Comparison of ENCODE assay signal across 25 cellular contexts in genomic region chr1:30028283-30028682, GRCh38.
DNase-seq lines count a peak whose midpoint lies in the region; ATAC-seq, FAIRE-seq and TF ChIP-seq lines count a peak whose summit lies in the region.
"Had no signal": no experiment of that assay in that cellular context is flagged by ENCODE, and none has a peak within 500 bp of the region (broad histone marks: within the 10 kb centered on the region; RNA-seq: fewer than 3 reads in every experiment).

No MANE protein-coding gene starts in this region.

- peaks cover 12% of the 10 kb centered on the region for H3K27me3 Mint-ChIP-seq in activated CD4-positive, alpha-beta memory T cell treated with anti-CD3 and anti-CD28 coated beads, Interleukin-2, amount 10 ng/mL, durations not matched to agents 7 days and 5 days
- peaks cover 25% of the 10 kb centered on the region for H3K27me3 Mint-ChIP-seq in activated CD4-positive, alpha-beta memory T cell treated with anti-CD3 and anti-CD28 coated beads for 36 hours
- H3K27me3 Mint-ChIP-seq in stimulated activated naive CD8-positive, alpha-beta T cell treated with anti-CD3 and anti-CD28 coated beads, Interleukin-15, amount 100 ng/mL, for 72 hours = peaks cover 35% of the 10 kb centered on the region

- peak; percentile 50 for FAIRE-seq in bronchial epithelial cell (lab: Jason Lieb, UNC)
- FAIRE-seq: A204.1, D721Med, GM12878, GM19239 had no signal

- no peaks in the 10 kb centered on the region for H3K9me3 ChIP-seq in transverse colon
- H3K9me3 ChIP-seq: BE2C had no signal

- H3K36me3 ChIP-seq in bronchial epithelial cell (ENCODE audit: control insufficient read depth, insufficient read depth, low read length) (no peaks in the 10 kb centered on the region), transverse colon (no peaks in the 10 kb centered on the region)
- H3K36me3 ChIP-seq: BE2C; BLaER1 treated with 17β-estradiol and CSF1 and Interleukin-3, amounts not matched to agents 10 nM and 100 nM had no signal

- no peak for TF ChIP-seq POLR2A in transverse colon (IDR thresholded peaks at IDR 0.05)

- H3K27me3 ChIP-seq in bronchial epithelial cell (ENCODE audit: control insufficient read depth, insufficient read depth, low read length) (no peaks in the 10 kb centered on the region), transverse colon (no peaks in the 10 kb centered on the region)
- H3K27me3 ChIP-seq: BE2C; BLaER1 treated with 17β-estradiol and CSF1 and Interleukin-3, amounts not matched to agents 10 nM and 100 nM had no signal

- TF ChIP-seq EP300 in transverse colon (IDR thresholded peaks at IDR 0.05; ENCODE audit: low read depth) = no peak

- TF ChIP-seq CTCF in bronchial epithelial cell (IDR thresholded peaks at IDR 0.05; ENCODE audit: insufficient read depth, low read length, severe bottlenecking) (no peak), transverse colon (IDR thresholded peaks at IDR 0.05) (no peak)

- H3K4me3 ChIP-seq in bronchial epithelial cell (ENCODE audit: low read depth, low read length) = no peak overlapping the region
- no peak overlapping the region for H3K4me3 ChIP-seq in transverse colon
- H3K4me3 ChIP-seq: BLaER1 treated with 17β-estradiol and CSF1 and Interleukin-3, amounts not matched to agents 10 nM and 100 nM; GM12878; GM23248 had no signal

- no peaks in the 10 kb centered on the region for H3K4me1 Mint-ChIP-seq in activated CD4-positive, alpha-beta memory T cell treated with anti-CD3 and anti-CD28 coated beads, Interleukin-2, amount 10 ng/mL, durations not matched to agents 7 days and 5 days
- no peaks in the 10 kb centered on the region for H3K4me1 Mint-ChIP-seq in activated CD4-positive, alpha-beta memory T cell treated with anti-CD3 and anti-CD28 coated beads for 36 hours (ENCODE audit: low read depth)
- H3K4me1 Mint-ChIP-seq in stimulated activated naive CD8-positive, alpha-beta T cell treated with anti-CD3 and anti-CD28 coated beads, Interleukin-15, amount 100 ng/mL, for 72 hours = no peaks in the 10 kb centered on the region
- H3K4me1 Mint-ChIP-seq: CD14-positive monocyte; CD8-positive, alpha-beta memory T cell; H9 had no signal

- H3K9me3 Mint-ChIP-seq in activated CD4-positive, alpha-beta memory T cell treated with anti-CD3 and anti-CD28 coated beads, Interleukin-2, amount 10 ng/mL, durations not matched to agents 7 days and 5 days = no peaks in the 10 kb centered on the region
- H3K9me3 Mint-ChIP-seq in activated CD4-positive, alpha-beta memory T cell treated with anti-CD3 and anti-CD28 coated beads for 36 hours = peaks cover 7% of the 10 kb centered on the region
- H3K9me3 Mint-ChIP-seq in stimulated activated naive CD8-positive, alpha-beta T cell treated with anti-CD3 and anti-CD28 coated beads, Interleukin-15, amount 100 ng/mL, for 72 hours = peaks cover 3 to 15% of the 10 kb centered on the region in 2 donors

- intact Hi-C loops in activated CD4-positive, alpha-beta memory T cell treated with anti-CD3 and anti-CD28 coated beads for 36 hours (cut with micrococcal nuclease) = no loop called here
- intact Hi-C loops in transverse colon (cut with DNase I; ENCODE audit: low total_unique reads) = no loop called here

- peak; percentile 3 for DNase-seq in activated CD4-positive, alpha-beta memory T cell treated with anti-CD3 and anti-CD28 coated beads, Interleukin-2, amount 10 ng/mL, durations not matched to agents 7 days and 5 days
- DNase-seq in activated CD4-positive, alpha-beta memory T cell treated with anti-CD3 and anti-CD28 coated beads for 36 hours = no peak
- DNase-seq in bronchial epithelial cell (ENCODE audit: low read depth) = no peak
- peak; percentile 64 for DNase-seq in left kidney (ENCODE audit: low read depth, low spot score)
- DNase-seq in ureter (ENCODE audit: low spot score) = peak; percentile 2
- no peak for DNase-seq in stimulated activated naive CD8-positive, alpha-beta T cell treated with anti-CD3 and anti-CD28 coated beads, Interleukin-15, amount 100 ng/mL, for 72 hours
- no peak for DNase-seq in transverse colon
- DNase-seq: AML-193; BE2C; CD4-positive, alpha-beta T cell; CD8-positive, alpha-beta memory T cell; DMS 273 treated with DMSO at 0.1 percent for 48 hours; DMS79; EL; GDM1; GM23248; H9 had no signal

- POLR2A ChIA-PET in activated CD4-positive, alpha-beta memory T cell treated with anti-CD3 and anti-CD28 coated beads, Interleukin-2, amount 10 ng/mL, durations not matched to agents 7 days and 5 days (lab: Charles Lee) = no interaction called here
- POLR2A ChIA-PET in activated CD4-positive, alpha-beta memory T cell treated with anti-CD3 and anti-CD28 coated beads for 36 hours (lab: Charles Lee) = no interaction called here

- H3K27ac ChIP-seq in transverse colon = no peak overlapping the region
- H3K27ac ChIP-seq: 22Rv1; BLaER1 treated with 17β-estradiol and CSF1 and Interleukin-3, amounts not matched to agents 10 nM and 100 nM; GM23248 had no signal

- in situ Hi-C loops in transverse colon (cut with MboI; ENCODE audit: low pct_ligation_motif_present in 1 of 4, low pct_unique_long_range_greater_than_20kb in 1 of 4, low sequenced_read_pairs in 3 of 4) = no loop called here

- H3K27ac Mint-ChIP-seq in activated CD4-positive, alpha-beta memory T cell treated with anti-CD3 and anti-CD28 coated beads, Interleukin-2, amount 10 ng/mL, durations not matched to agents 7 days and 5 days = no peak overlapping the region
- no peak overlapping the region for H3K27ac Mint-ChIP-seq in activated CD4-positive, alpha-beta memory T cell treated with anti-CD3 and anti-CD28 coated beads for 36 hours
- no peak overlapping the region for H3K27ac Mint-ChIP-seq in stimulated activated naive CD8-positive, alpha-beta T cell treated with anti-CD3 and anti-CD28 coated beads, Interleukin-15, amount 100 ng/mL, for 72 hours
- H3K27ac Mint-ChIP-seq: CD14-positive monocyte; CD4-positive, alpha-beta T cell; CD8-positive, alpha-beta memory T cell; H9 had no signal

- CTCF ChIA-PET in activated CD4-positive, alpha-beta memory T cell treated with anti-CD3 and anti-CD28 coated beads, Interleukin-2, amount 10 ng/mL, durations not matched to agents 7 days and 5 days (lab: Charles Lee) = no interaction called here
- CTCF ChIA-PET in activated CD4-positive, alpha-beta memory T cell treated with anti-CD3 and anti-CD28 coated beads for 36 hours (lab: Charles Lee) = no interaction called here

- H3K4me3 Mint-ChIP-seq in activated CD4-positive, alpha-beta memory T cell treated with anti-CD3 and anti-CD28 coated beads, Interleukin-2, amount 10 ng/mL, durations not matched to agents 7 days and 5 days = no peak overlapping the region
- H3K4me3 Mint-ChIP-seq in activated CD4-positive, alpha-beta memory T cell treated with anti-CD3 and anti-CD28 coated beads for 36 hours = no peak overlapping the region
- H3K4me3 Mint-ChIP-seq in stimulated activated naive CD8-positive, alpha-beta T cell treated with anti-CD3 and anti-CD28 coated beads, Interleukin-15, amount 100 ng/mL, for 72 hours = no peak overlapping the region
- H3K4me3 Mint-ChIP-seq: CD4-positive, alpha-beta T cell; CD8-positive, alpha-beta memory T cell; H9 had no signal

- ATAC-seq in stimulated activated naive CD8-positive, alpha-beta T cell treated with anti-CD3 and anti-CD28 coated beads, Interleukin-15, amount 100 ng/mL, for 72 hours = no peak
- ATAC-seq: GM12878, HCT116 had no signal

- H3K36me3 Mint-ChIP-seq in activated CD4-positive, alpha-beta memory T cell treated with anti-CD3 and anti-CD28 coated beads, Interleukin-2, amount 10 ng/mL, durations not matched to agents 7 days and 5 days (ENCODE audit: low read depth) = no peaks in the 10 kb centered on the region
- no peaks in the 10 kb centered on the region for H3K36me3 Mint-ChIP-seq in activated CD4-positive, alpha-beta memory T cell treated with anti-CD3 and anti-CD28 coated beads for 36 hours
- H3K36me3 Mint-ChIP-seq: CD14-positive monocyte had no signal

- no peaks in the 10 kb centered on the region for H3K4me1 ChIP-seq in transverse colon
- H3K4me1 ChIP-seq: BE2C had no signal

- WGBS in transverse colon (ENCODE audit: low coverage in 1 of 2), 2 donors = 63 to 64% methylated on average over 2 of the region's 2 CpGs

Comparison
In these comparisons a context has a peak if more than half of its experiments do, and no peak if none do; other contexts are left out.
1. DNase-seq: peak in activated CD4-positive, alpha-beta memory T cell treated with anti-CD3 and anti-CD28 coated beads, Interleukin-2, amount 10 ng/mL, durations not matched to agents 7 days and 5 days (single experiment), left kidney (single experiment) and ureter (single experiment); none in activated CD4-positive, alpha-beta memory T cell treated with anti-CD3 and anti-CD28 coated beads for 36 hours (single experiment), bronchial epithelial cell (single experiment), stimulated activated naive CD8-positive, alpha-beta T cell treated with anti-CD3 and anti-CD28 coated beads, Interleukin-15, amount 100 ng/mL, for 72 hours (0 of 2) and transverse colon (single experiment).